ENCODE assay signal across 2 cellular contexts in the genomic region with DNA sequence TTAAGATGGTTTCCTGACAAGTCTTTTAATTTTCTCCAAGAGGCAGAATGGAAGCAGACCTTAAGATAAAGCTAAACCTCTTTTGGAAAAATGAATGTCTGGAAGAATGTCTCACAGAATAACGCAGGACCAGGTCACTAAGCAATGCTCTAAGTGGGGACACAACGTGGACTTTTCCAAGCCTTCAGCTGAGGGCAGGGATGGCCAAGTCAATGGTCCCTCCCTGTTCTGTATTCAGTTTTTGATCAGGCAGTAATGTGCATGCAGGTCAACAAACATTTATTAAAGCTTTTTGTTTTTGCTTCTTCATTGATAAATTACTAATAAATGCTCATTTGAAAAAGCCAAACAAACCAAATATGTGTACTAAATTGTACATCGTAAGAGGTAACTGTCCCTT.
TF ChIP-seq lines count a peak whose summit lies in the region.

No MANE protein-coding gene starts in this region.

TF ChIP-seq in IMR-90, 13 proteins besides CTCF, POLR2A, EP300 and RAD21:
- TF ChIP-seq CEBPB (IDR thresholded peaks at IDR 0.05; ENCODE audit: low read depth, low read length) (no peak), CHD1 (IDR thresholded peaks at IDR 0.05; ENCODE audit: low read depth, low read length) (no peak)

TF ChIP-seq in K562, 482 proteins besides CTCF, POLR2A, EP300 and RAD21:
- TF ChIP-seq CHCHD3 (CRISPR knock-in tag; IDR thresholded peaks at IDR 0.05) (no peak), HIVEP1 (CRISPR knock-in tag; IDR thresholded peaks at IDR 0.05) (no peak), SIN3A (IDR thresholded peaks at IDR 0.05; ENCODE audit: borderline replicate concordance in 2 of 2, control insufficient read depth in 1 of 2, low read depth in 2 of 2, low read length in 2 of 2) (no peak), ARID2 (IDR thresholded peaks at IDR 0.05) (no peak), ELF1 (tag; IDR thresholded peaks at IDR 0.05) (no peak), E2F3 (CRISPR knock-in tag; IDR thresholded peaks at IDR 0.05) (no peak), ZFPM2 (CRISPR knock-in tag; IDR thresholded peaks at IDR 0.05) (no peak), ZBTB9 (CRISPR knock-in tag; IDR thresholded peaks at IDR 0.05) (no peak), HOXB6 (CRISPR knock-in tag; IDR thresholded peaks at IDR 0.05; ENCODE audit: borderline replicate concordance) (no peak), ZBTB17 (CRISPR knock-in tag; IDR thresholded peaks at IDR 0.05) (no peak), NFIC (IDR thresholded peaks at IDR 0.05) (no peak), SRSF7 (optimal IDR thresholded peaks at IDR 0.05; ENCODE audit: low read depth, low read length) (no peak), MBD2 (IDR thresholded peaks at IDR 0.05; ENCODE audit: borderline replicate concordance, low read depth) (no peak), SPI1 (IDR thresholded peaks at IDR 0.05; ENCODE audit: borderline replicate concordance, low read depth, low read length) (no peak), FOS (IDR thresholded peaks at IDR 0.05; ENCODE audit: extremely low read depth, insufficient read length) (no peak), UBTF (IDR thresholded peaks at IDR 0.05; ENCODE audit: borderline replicate concordance in 1 of 2, low read depth in 2 of 2, low read length in 2 of 2) (no peak), JUND (IDR thresholded peaks at IDR 0.05; ENCODE audit: borderline replicate concordance, low read depth, low read length) (no peak), JUND (tag; IDR thresholded peaks at IDR 0.05; ENCODE audit: borderline replicate concordance, low read depth, low read length) (no peak), HMBOX1 (IDR thresholded peaks at IDR 0.05) (peak; percentile 35; the same call in 1 of the 2 replicates), NR0B1 (IDR thresholded peaks at IDR 0.05; ENCODE audit: partially characterized antibody) (no peak), DDX20 (tag; IDR thresholded peaks at IDR 0.05; ENCODE audit: low read depth) (no peak), ZNF696 (CRISPR knock-in tag; conservative IDR thresholded peaks at IDR 0.05) (no peak)
- TF ChIP-seq, protein P1, sequence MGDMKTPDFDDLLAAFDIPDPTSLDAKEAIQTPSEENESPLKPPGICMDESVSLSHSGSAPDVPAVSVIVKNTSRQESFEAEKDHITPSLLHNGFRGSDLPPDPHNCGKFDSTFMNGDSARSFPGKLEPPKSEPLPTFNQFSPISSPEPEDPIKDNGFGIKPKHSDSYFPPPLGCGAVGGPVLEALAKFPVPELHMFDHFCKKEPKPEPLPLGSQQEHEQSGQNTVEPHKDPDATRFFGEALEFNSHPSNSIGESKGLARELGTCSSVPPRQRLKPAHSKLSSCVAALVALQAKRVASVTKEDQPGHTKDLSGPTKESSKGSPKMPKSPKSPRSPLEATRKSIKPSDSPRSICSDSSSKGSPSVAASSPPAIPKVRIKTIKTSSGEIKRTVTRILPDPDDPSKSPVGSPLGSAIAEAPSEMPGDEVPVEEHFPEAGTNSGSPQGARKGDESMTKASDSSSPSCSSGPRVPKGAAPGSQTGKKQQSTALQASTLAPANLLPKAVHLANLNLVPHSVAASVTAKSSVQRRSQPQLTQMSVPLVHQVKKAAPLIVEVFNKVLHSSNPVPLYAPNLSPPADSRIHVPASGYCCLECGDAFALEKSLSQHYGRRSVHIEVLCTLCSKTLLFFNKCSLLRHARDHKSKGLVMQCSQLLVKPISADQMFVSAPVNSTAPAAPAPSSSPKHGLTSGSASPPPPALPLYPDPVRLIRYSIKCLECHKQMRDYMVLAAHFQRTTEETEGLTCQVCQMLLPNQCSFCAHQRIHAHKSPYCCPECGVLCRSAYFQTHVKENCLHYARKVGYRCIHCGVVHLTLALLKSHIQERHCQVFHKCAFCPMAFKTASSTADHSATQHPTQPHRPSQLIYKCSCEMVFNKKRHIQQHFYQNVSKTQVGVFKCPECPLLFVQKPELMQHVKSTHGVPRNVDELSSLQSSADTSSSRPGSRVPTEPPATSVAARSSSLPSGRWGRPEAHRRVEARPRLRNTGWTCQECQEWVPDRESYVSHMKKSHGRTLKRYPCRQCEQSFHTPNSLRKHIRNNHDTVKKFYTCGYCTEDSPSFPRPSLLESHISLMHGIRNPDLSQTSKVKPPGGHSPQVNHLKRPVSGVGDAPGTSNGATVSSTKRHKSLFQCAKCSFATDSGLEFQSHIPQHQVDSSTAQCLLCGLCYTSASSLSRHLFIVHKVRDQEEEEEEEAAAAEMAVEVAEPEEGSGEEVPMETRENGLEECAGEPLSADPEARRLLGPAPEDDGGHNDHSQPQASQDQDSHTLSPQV (IDR thresholded peaks at IDR 0.05), result peak; percentile 40; the same call in 1 of the 2 replicates
- TF ChIP-seq, protein P2, sequence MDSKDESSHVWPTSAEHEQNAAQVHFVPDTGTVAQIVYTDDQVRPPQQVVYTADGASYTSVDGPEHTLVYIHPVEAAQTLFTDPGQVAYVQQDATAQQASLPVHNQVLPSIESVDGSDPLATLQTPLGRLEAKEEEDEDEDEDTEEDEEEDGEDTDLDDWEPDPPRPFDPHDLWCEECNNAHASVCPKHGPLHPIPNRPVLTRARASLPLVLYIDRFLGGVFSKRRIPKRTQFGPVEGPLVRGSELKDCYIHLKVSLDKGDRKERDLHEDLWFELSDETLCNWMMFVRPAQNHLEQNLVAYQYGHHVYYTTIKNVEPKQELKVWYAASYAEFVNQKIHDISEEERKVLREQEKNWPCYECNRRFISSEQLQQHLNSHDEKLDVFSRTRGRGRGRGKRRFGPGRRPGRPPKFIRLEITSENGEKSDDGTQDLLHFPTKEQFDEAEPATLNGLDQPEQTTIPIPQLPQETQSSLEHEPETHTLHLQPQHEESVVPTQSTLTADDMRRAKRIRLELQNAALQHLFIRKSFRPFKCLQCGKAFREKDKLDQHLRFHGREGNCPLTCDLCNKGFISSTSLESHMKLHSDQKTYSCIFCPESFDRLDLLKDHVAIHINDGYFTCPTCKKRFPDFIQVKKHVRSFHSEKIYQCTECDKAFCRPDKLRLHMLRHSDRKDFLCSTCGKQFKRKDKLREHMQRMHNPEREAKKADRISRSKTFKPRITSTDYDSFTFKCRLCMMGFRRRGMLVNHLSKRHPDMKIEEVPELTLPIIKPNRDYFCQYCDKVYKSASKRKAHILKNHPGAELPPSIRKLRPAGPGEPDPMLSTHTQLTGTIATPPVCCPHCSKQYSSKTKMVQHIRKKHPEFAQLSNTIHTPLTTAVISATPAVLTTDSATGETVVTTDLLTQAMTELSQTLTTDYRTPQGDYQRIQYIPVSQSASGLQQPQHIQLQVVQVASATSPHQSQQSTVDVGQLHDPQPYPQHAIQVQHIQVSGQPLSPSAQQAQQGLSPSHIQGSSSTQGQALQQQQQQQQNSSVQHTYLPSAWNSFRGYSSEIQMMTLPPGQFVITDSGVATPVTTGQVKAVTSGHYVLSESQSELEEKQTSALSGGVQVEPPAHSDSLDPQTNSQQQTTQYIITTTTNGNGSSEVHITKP (IDR thresholded peaks at IDR 0.05; ENCODE audit: partially characterized antibody), result peak; percentile 85
